21 cellular contexts compared by ENCODE assay signal in the genomic region with DNA sequence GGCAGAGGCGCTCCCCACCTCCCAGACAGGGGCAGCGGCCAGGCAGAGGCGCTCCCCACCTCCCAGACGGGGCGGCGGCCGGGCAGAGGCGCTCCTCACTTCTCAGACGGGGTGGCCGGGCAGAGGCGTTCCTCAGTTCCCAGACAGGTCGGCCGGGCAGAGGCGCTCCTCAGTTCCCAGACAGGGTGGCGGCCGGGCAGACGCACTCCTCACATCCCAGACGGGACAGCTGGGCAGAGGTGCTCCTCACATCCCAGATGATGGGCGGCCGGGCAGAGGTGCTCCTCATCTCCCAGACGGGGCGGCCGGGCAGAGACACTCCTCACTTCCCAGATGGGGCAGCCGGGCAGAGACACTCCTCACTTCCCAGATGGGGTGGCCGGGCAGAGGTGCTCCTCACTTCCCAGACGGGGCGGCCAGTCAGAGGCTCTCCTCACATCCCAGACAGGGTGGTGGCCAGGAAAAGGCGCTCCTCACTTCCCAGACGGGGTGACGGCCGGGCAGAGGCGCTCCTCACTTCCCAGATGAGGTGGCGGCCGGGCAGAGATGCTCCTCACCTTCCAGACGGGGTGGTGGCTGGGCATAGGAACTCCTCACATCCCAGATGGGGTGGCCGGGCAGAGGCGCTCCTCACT.
"Had no signal": no experiment of that assay in that cellular context is flagged by ENCODE, and none has a peak within 500 bp of the region (broad histone marks: within the 10 kb centered on the region; RNA-seq: fewer than 3 reads in every experiment).

No MANE protein-coding gene starts in this region.

- H3K36me3 ChIP-seq: esophagus muscularis mucosa, gastroesophageal sphincter, heart left ventricle, left ventricle myocardium inferior, lower lobe of right lung had no signal

- H3K27ac Mint-ChIP-seq: immature natural killer cell, mesothelial cell of epicardium, naive B cell had no signal

- H3K4me3 ChIP-seq: coronary artery, dorsolateral prefrontal cortex, esophagus muscularis mucosa, gastroesophageal sphincter, heart left ventricle, hepatocyte, left ventricle myocardium inferior, lower lobe of right lung, mucosa of descending colon had no signal

- H3K27me3 ChIP-seq: dorsolateral prefrontal cortex, esophagus muscularis mucosa, gastroesophageal sphincter, heart left ventricle, hepatocyte had no signal

- DNase-seq: dermis blood vessel endothelial cell; dorsolateral prefrontal cortex; effector CD4-positive, alpha-beta T cell; effector memory CD4-positive, alpha-beta T cell; foreskin keratinocyte; heart left ventricle; hypothalamus; immature natural killer cell; islet precursor cell; left colon; left ventricle myocardium inferior; lower lobe of right lung; mesenchymal stem cell; naive B cell; naive thymus-derived CD8-positive, alpha-beta T cell had no signal

- H3K27ac ChIP-seq: coronary artery, dorsolateral prefrontal cortex, esophagus muscularis mucosa, foreskin keratinocyte, gastroesophageal sphincter, heart left ventricle, hepatocyte, left ventricle myocardium inferior, lower lobe of right lung had no signal

- H3K4me1 ChIP-seq: esophagus muscularis mucosa, foreskin keratinocyte, gastroesophageal sphincter, heart left ventricle, left ventricle myocardium inferior, lower lobe of right lung had no signal

- H3K4me3 Mint-ChIP-seq: immature natural killer cell; mesothelial cell of epicardium; naive thymus-derived CD8-positive, alpha-beta T cell had no signal

- H3K4me1 Mint-ChIP-seq: immature natural killer cell; mesothelial cell of epicardium; naive B cell; naive thymus-derived CD8-positive, alpha-beta T cell had no signal
